ENCODE assay signal across 8 cellular contexts in the genomic region with DNA sequence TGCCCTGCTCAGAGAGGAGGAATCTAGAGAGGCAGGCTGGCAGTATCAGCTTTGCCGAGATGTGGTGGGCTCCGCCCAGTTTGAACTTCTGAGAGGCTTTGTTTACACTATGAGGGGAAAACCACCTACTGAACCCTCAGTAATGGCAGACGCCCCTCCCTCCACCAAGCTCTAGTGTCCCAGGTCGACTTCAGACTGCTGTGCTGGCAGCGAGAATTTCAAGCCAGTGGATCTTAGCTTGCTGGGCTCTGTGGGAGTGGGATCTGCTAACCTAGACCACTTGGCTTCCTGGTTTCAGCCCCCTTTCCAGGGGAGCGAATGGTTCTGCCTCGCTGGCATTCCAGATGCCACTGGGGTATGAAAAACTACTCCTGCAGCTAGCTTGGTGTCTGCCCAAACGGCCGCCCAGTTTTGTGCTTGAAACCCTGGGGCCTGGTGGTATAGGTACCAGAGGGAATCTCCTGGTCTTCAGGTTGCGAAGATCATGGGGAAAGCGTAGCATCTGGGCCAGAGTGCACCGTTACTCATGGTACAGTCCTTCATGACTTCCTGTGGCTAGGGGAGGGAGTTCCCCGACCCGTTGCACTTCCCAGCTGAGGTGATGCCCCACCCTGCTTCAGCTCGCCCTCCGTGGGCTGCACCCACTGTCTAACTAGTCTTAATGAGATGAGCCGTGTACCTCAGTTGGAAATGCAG. TPM values are rescaled to one million over a fixed set of nuclear protein-coding genes. Genes with fewer than 3 reads are reported as not detected.
DNase-seq lines count a peak whose midpoint lies in the region; ATAC-seq and TF ChIP-seq lines count a peak whose summit lies in the region.

No MANE protein-coding gene starts in this region.

- peak overlapping the region in 9 of 10 donors; percentile 1 to 73 (median 56) for H3K4me3 Mint-ChIP-seq in naive thymus-derived CD4-positive, alpha-beta T cell

- peaks cover 26 to 36% of the 10 kb centered on the region in 2 donors for H3K4me1 ChIP-seq in naive thymus-derived CD4-positive, alpha-beta T cell (ENCODE audit: control insufficient read depth in 2 of 2, insufficient read depth in 2 of 2, low read length in 2 of 2)
- no peaks in the 10 kb centered on the region for H3K4me1 ChIP-seq in prostate gland (replicated peaks)

- TF ChIP-seq CTCF in prostate gland (IDR thresholded peaks at IDR 0.05) = no peak

- peak overlapping the region; percentile 48 for H3K4me3 ChIP-seq in naive thymus-derived CD4-positive, alpha-beta T cell (ENCODE audit: low read length)
- H3K4me3 ChIP-seq in prostate gland = no peak overlapping the region

- WGBS in prostate gland = 74% methylated on average over 17 of the region's 17 CpGs

- H3K9me3 Mint-ChIP-seq in naive thymus-derived CD4-positive, alpha-beta T cell = peaks cover 5 to 30% (median 11%) of the 10 kb centered on the region in 11 donors

- peak; percentile 59 for ATAC-seq in GM18505 (IDR thresholded peaks at IDR 0.05; ENCODE audit: unreplicated experiment)
- ATAC-seq in HG02759 (IDR thresholded peaks at IDR 0.05; ENCODE audit: unreplicated experiment) = peak; percentile 72
- ATAC-seq in naive thymus-derived CD4-positive, alpha-beta T cell = peak; percentile 79

- no peaks in the 10 kb centered on the region for H3K36me3 ChIP-seq in naive thymus-derived CD4-positive, alpha-beta T cell (ENCODE audit: control insufficient read depth in 2 of 3, insufficient read depth in 3 of 3, low read length in 3 of 3)
- H3K36me3 ChIP-seq in prostate gland = no peaks in the 10 kb centered on the region

- peaks cover 0 to 5% (median 0%) of the 10 kb centered on the region in 5 donors for H3K27me3 Mint-ChIP-seq in naive thymus-derived CD4-positive, alpha-beta T cell

- DNase-seq in activated CD4-positive, alpha-beta T cell treated with anti-CD3 and anti-CD28 coated beads for 1 hour = peak; percentile 20
- DNase-seq in naive thymus-derived CD4-positive, alpha-beta T cell = peak in 3 of 9 donors; percentile 23 to 51 (median 33)
- DNase-seq in NCI-H2107 (lab: John Stamatoyannopoulos, UW) = no peak
- DNase-seq in prostate gland (ENCODE audit: low spot score) = no peak
- no peak for DNase-seq in NCI-H2196 (lab: John Stamatoyannopoulos, UW; ENCODE audit: unreplicated experiment)
- no peak for DNase-seq in COLO668 (lab: John Stamatoyannopoulos, UW; ENCODE audit: unreplicated experiment)

- POLR2A ChIA-PET in naive thymus-derived CD4-positive, alpha-beta T cell (lab: Charles Lee) = interaction anchor here (0.6 to 1.8 kb wide), 8 partner anchors 8 to 47 kb away, joined by 3 to 9 read pairs (median 4); a partner anchor contains a TSS

- peaks cover 5 to 57% (median 6%) of the 10 kb centered on the region in 5 donors for H3K36me3 Mint-ChIP-seq in naive thymus-derived CD4-positive, alpha-beta T cell

- no peaks in the 10 kb centered on the region for H3K9me3 ChIP-seq in naive thymus-derived CD4-positive, alpha-beta T cell (ENCODE audit: control insufficient read depth in 2 of 3, low read length in 3 of 3)
- H3K9me3 ChIP-seq in prostate gland = no peaks in the 10 kb centered on the region

- no peaks in the 10 kb centered on the region for H3K27me3 ChIP-seq in naive thymus-derived CD4-positive, alpha-beta T cell (ENCODE audit: control insufficient read depth in 2 of 2, insufficient read depth in 2 of 2, low read length in 2 of 2)
- no peaks in the 10 kb centered on the region for H3K27me3 ChIP-seq in prostate gland (replicated peaks; ENCODE audit: insufficient read depth)

- H3K27ac ChIP-seq in naive thymus-derived CD4-positive, alpha-beta T cell (ENCODE audit: low read depth, low read length) = no peak overlapping the region
- H3K27ac ChIP-seq in prostate gland = no peak overlapping the region

- peak overlapping the region in 8 of 9 donors; percentile 18 to 77 (median 45) for H3K27ac Mint-ChIP-seq in naive thymus-derived CD4-positive, alpha-beta T cell

- CTCF ChIA-PET in naive thymus-derived CD4-positive, alpha-beta T cell (lab: Charles Lee) = interaction anchor here (0.9 kb wide), 1 partner anchor 28 kb away, joined by 3 read pairs; no protein-coding TSS in a partner anchor

- peaks cover 13 to 44% (median 31%) of the 10 kb centered on the region in 7 donors for H3K4me1 Mint-ChIP-seq in naive thymus-derived CD4-positive, alpha-beta T cell

- intact Hi-C loops in naive thymus-derived CD4-positive, alpha-beta T cell (cut with micrococcal nuclease) = loop anchor here (1.0 to 2.0 kb wide), 3 partner anchors 9 to 44 kb away; a partner anchor contains a TSS
- intact Hi-C loops in prostate gland (cut with DNase I) = no loop called here

- TF ChIP-seq POLR2A in GM18505 (IDR thresholded peaks at IDR 0.05; ENCODE audit: borderline replicate concordance, extremely low read depth, insufficient read depth, insufficient read length) (no peak), prostate gland (IDR thresholded peaks at IDR 0.05) (no peak)

RNA-seq across cellular contexts. Expression of a gene that starts 43.6 kb away (rescaled TPM):
- 10 to 100 TPM; 26.0 to 59.8 (median 57.7) TPM for total RNA-seq in naive thymus-derived CD4-positive, alpha-beta T cell
- polyA plus RNA-seq in naive thymus-derived CD4-positive, alpha-beta T cell = 10 to 100 TPM; 34.6 to 40.8 TPM
- total RNA-seq in prostate gland = 10 to 100 TPM; 10.2 to 22.9 TPM
